ENCODE assay signal across 11 cellular contexts in genomic region chr10:100043796-100044195, GRCh38. TPM values are rescaled to one million over a fixed set of nuclear protein-coding genes. Genes with fewer than 3 reads are reported as not detected.
DNase-seq lines count a peak whose midpoint lies in the region; ATAC-seq, FAIRE-seq and TF ChIP-seq lines count a peak whose summit lies in the region.
"Had no signal": no experiment of that assay in that cellular context is flagged by ENCODE, and none has a peak within 500 bp of the region (broad histone marks: within the 10 kb centered on the region; RNA-seq: fewer than 3 reads in every experiment).

No MANE protein-coding gene starts in this region.

- H2AFZ ChIP-seq in GM12878 (ENCODE audit: control insufficient read depth, low read depth, low read length) (peak overlapping the region; percentile 13), hepatocyte (peak overlapping the region; percentile 29)

- RAD21 ChIA-PET in GM12878 (lab: Charles Lee; ENCODE audit: unreplicated experiment) = interaction anchor here (0.5 to 4.5 kb wide), 7 partner anchors 36 to 486 kb away, joined by 3 to 152 read pairs (median 3); partner anchors contain the start of gene DNMBP

- intact Hi-C loops in GM12878 (cut with micrococcal nuclease; ENCODE audit: unreplicated experiment) (no loop called here), stomach (cut with DNase I; ENCODE audit: low total_unique reads) (no loop called here)

- H3K79me2 ChIP-seq in GM12878 (ENCODE audit: control insufficient read depth, insufficient read depth, low read length) (no peaks in the 10 kb centered on the region; the same call in 1 of the 2 replicates), hepatocyte (no peaks in the 10 kb centered on the region)

- H3K27me3 ChIP-seq in GM12878 (replicated peaks in 1 of 2; ENCODE audit: control insufficient read depth in 2 of 2, insufficient read depth in 2 of 2, low read length in 1 of 2) = no peaks in the 10 kb centered on the region
- no peaks in the 10 kb centered on the region for H3K27me3 ChIP-seq in hepatocyte
- H3K27me3 ChIP-seq in stomach = no peaks in the 10 kb centered on the region

- no peaks in the 10 kb centered on the region for H3K9me2 ChIP-seq in hepatocyte (replicated peaks; ENCODE audit: insufficient read depth)

- H3K9me3 ChIP-seq in GM12878 (replicated peaks; ENCODE audit: control insufficient read depth, insufficient read depth, low read length) (no peaks in the 10 kb centered on the region), hepatocyte (ENCODE audit: low read depth) (no peaks in the 10 kb centered on the region), stomach (no peaks in the 10 kb centered on the region)

- POLR2A ChIA-PET in GM12878 (lab: Charles Lee) = interaction anchor here (0.8 kb wide), 1 partner anchor 29 kb away, joined by 3 read pairs; no protein-coding TSS in a partner anchor

- TF ChIP-seq CTCF in GM12878 (IDR thresholded peaks at IDR 0.05 in 2 of 3, conservative IDR thresholded peaks at IDR 0.05 in 1 of 3; ENCODE audit: control insufficient read depth in 2 of 3, extremely low read depth in 1 of 3, insufficient read depth in 1 of 3, low read depth in 3 of 3, low read length in 3 of 3) = no peak
- TF ChIP-seq CTCF in hepatocyte (IDR thresholded peaks at IDR 0.05; ENCODE audit: poor library complexity) = no peak
- TF ChIP-seq CTCF in stomach (IDR thresholded peaks at IDR 0.05) = no peak
- no peak for TF ChIP-seq CTCF in GM13977 (IDR thresholded peaks at IDR 0.05; ENCODE audit: extremely low read depth, insufficient read depth, missing control alignments)

- SMC1A ChIA-PET in GM12878 (lab: Charles Lee; ENCODE audit: uncharacterized antibody, unreplicated experiment) = interaction anchor here (1.0 to 10.7 kb wide), 7 partner anchors 9 to 196 kb away, joined by 3 to 173 read pairs (median 52); no protein-coding TSS in a partner anchor

- WGBS in GM12878 (ENCODE audit: insufficient coverage, insufficient replicate concordance, low lambda C conversion rate, missing lambda C conversion rate) = 46% methylated on average over 3 of the region's 3 CpGs
- 51% methylated on average over 3 of the region's 3 CpGs for WGBS in hepatocyte (ENCODE audit: low lambda C conversion rate, missing lambda C conversion rate)
- WGBS in stomach, 5 donors = 42 to 65% (median 46%) methylated on average over 3 of the region's 3 CpGs

- TF ChIP-seq POLR2A in GM12878 (IDR thresholded peaks at IDR 0.05; ENCODE audit: low read depth, low read length) (no peak), stomach (IDR thresholded peaks at IDR 0.05) (no peak)

- 0 out of 3 replicates have a peak, but pooled peaks have one; percentile 11 for ATAC-seq in GM12878

- TF ChIP-seq EP300 in GM12878 (IDR thresholded peaks at IDR 0.05; ENCODE audit: borderline replicate concordance in 1 of 2, control insufficient read depth in 1 of 2, low read depth in 2 of 2, low read length in 2 of 2) (no peak), stomach (IDR thresholded peaks at IDR 0.05) (no peak)

- H3K4me2 ChIP-seq in GM12878 (ENCODE audit: control insufficient read depth, insufficient read depth) = no peak overlapping the region
- H3K4me2 ChIP-seq in hepatocyte = no peak overlapping the region

- TF ChIP-seq RAD21 in GM12878 (IDR thresholded peaks at IDR 0.05; ENCODE audit: insufficient read depth, low read depth, low read length) = no peak

- H3K4me3 ChIP-seq in GM12878 (no peak overlapping the region), hepatocyte (no peak overlapping the region), stomach (no peak overlapping the region)

- in situ Hi-C loops in GM12878 (cut with MboI) (no loop called here), GM13977 (cut with MboI; ENCODE audit: low pct_unique_long_range_greater_than_20kb, low sequenced_read_pairs, unreplicated experiment) (loop anchor here (10.0 kb wide), 1 partner anchor 199 kb away; no protein-coding TSS in a partner anchor)

- H3K36me3 ChIP-seq in GM12878 (ENCODE audit: control insufficient read depth in 2 of 2, insufficient read depth in 2 of 2, low read length in 1 of 2) = no peaks in the 10 kb centered on the region
- H3K36me3 ChIP-seq in hepatocyte (replicated peaks; ENCODE audit: insufficient read depth, low read depth) = no peaks in the 10 kb centered on the region
- H3K36me3 ChIP-seq in stomach = no peaks in the 10 kb centered on the region

- CTCF ChIA-PET in GM12878 (lab: Yijun Ruan, JAX) = interaction anchor here (1.5 to 13.4 kb wide), 4 partner anchors 62 to 193 kb away, joined by 4 to 340 read pairs (median 70); no protein-coding TSS in a partner anchor

- H3K4me1 ChIP-seq in GM12878 (ENCODE audit: control insufficient read depth, insufficient read depth, low read length) = peaks cover 31% of the 10 kb centered on the region
- H3K4me1 ChIP-seq in hepatocyte (ENCODE audit: insufficient read depth) = peaks cover 28% of the 10 kb centered on the region
- H3K4me1 ChIP-seq in stomach = peaks cover 0 to 29% (median 7%) of the 10 kb centered on the region in 4 donors

- no peak for FAIRE-seq in GM12878 (lab: Jason Lieb, UNC)
- FAIRE-seq: islet of Langerhans had no signal

- H4K20me1 ChIP-seq in GM12878 (ENCODE audit: control insufficient read depth, insufficient read depth) (no peaks in the 10 kb centered on the region), hepatocyte (ENCODE audit: insufficient read depth, poor library complexity, severe bottlenecking) (no peaks in the 10 kb centered on the region)

- no TSS peak for BruUV-seq in GM12878 (replicated peaks; lab: Mats Ljungman, UMichigan)

- DNase-seq in HCEC 1CT = peak; percentile 62
- no peak for DNase-seq in GM12878 (ENCODE audit: low read depth, low spot score)
- DNase-seq in hepatocyte (ENCODE audit: low spot score) = peak; percentile 10
- no peak for DNase-seq in stomach
- DNase-seq in NCI-H446 (lab: John Stamatoyannopoulos, UW) = no peak
- no peak for DNase-seq in NCI-H2081 (lab: John Stamatoyannopoulos, UW)
- DNase-seq in GM13977 (ENCODE audit: low spot score) = no peak
- DNase-seq in NCI-H524 (lab: John Stamatoyannopoulos, UW) = no peak
- DNase-seq: NCI-H1436 had no signal

- H3K9ac ChIP-seq in GM12878 (ENCODE audit: control insufficient read depth, insufficient read depth, low read length) = no peak overlapping the region

- H3K27ac ChIP-seq in GM12878 (ENCODE audit: control insufficient read depth, insufficient read depth) = no peak overlapping the region; the same call in 1 of the 2 replicates
- H3K27ac ChIP-seq in hepatocyte = peak overlapping the region; percentile 55
- peak overlapping the region in 3 of 5 donors; percentile 50 to 75 (median 68) for H3K27ac ChIP-seq in stomach

TF ChIP-seq in GM12878, 131 proteins besides CTCF, POLR2A, EP300 and RAD21 (continues in another document):
- TF ChIP-seq PML (IDR thresholded peaks at IDR 0.05; ENCODE audit: low read length) = no peak
- no peak for TF ChIP-seq YBX1 (IDR thresholded peaks at IDR 0.05)
- no peak for TF ChIP-seq BCL11A (IDR thresholded peaks at IDR 0.05; ENCODE audit: low read depth, low read length)
- no peak for TF ChIP-seq HDGF (IDR thresholded peaks at IDR 0.05)
- TF ChIP-seq NR2C2 (IDR thresholded peaks at IDR 0.05; ENCODE audit: borderline replicate concordance, control insufficient read depth, insufficient read length, low read depth) = no peak
- TF ChIP-seq, protein P1, sequence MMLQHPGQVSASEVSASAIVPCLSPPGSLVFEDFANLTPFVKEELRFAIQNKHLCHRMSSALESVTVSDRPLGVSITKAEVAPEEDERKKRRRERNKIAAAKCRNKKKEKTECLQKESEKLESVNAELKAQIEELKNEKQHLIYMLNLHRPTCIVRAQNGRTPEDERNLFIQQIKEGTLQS (IDR thresholded peaks at IDR 0.05; ENCODE audit: borderline replicate concordance, extremely low read depth, low read depth, low read length) = no peak

RNA-seq across cellular contexts. Expression of gene DNMBP, which starts 34.0 kb away (rescaled TPM):
- total RNA-seq in GM12878 (2013; cell fraction: nucleolus; rRNA removed) = 97.9 and 99.8 TPM in 2 replicates
- 22.2 and 23.2 TPM in 2 replicates for total RNA-seq in GM12878 (2014; rRNA removed)
- 25.9 and 26.8 TPM in 2 replicates for total RNA-seq in GM12878 (2014; rRNA removed; fragmentation: Illumina TruSeq; extraction: Trizol)
- 39.4 and 40.5 TPM in 2 replicates for total RNA-seq in GM12878 (2021)
- polyA plus RNA-seq in GM12878 (2011; ENCODE audit: low read depth) = 21.3 TPM
- polyA plus RNA-seq in GM12878 (2011; rRNA removed) = 10.5 and 13.0 TPM in 2 replicates
- 12.4 and 17.4 TPM in 2 replicates for polyA plus RNA-seq in GM12878 (2011; cell fraction: cytosol; rRNA removed)
- 19.4 and 26.2 TPM in 2 replicates for polyA plus RNA-seq in GM12878 (2011; cell fraction: nucleus; rRNA removed)
- 26.1 and 36.2 TPM in 2 replicates for polyA plus RNA-seq in GM12878 (2012)
- 45.0 and 45.2 TPM in 2 replicates for polyA plus RNA-seq in GM12878 (2014; fragmentation: Illumina TruSeq; extraction: Trizol)
- polyA plus RNA-seq in GM12878 (2014; fragmentation: Nextera tagmentation; extraction: Ambion mirVana) = 1 to 10 TPM; 7.1 to 9.8 TPM
- polyA plus RNA-seq in GM12878 (2014; rRNA removed) = 23.3 and 24.7 TPM in 2 replicates
- polyA plus RNA-seq in GM12878 (2016; fragmentation: Nextera tagmentation; extraction: Ambion mirVana) = 10 to 100 TPM; 20.5 to 20.8 TPM
- polyA minus RNA-seq in GM12878 (2011; rRNA and poly(A)+ RNA removed) = 15.4 and 17.2 TPM in 2 replicates
- polyA minus RNA-seq in GM12878 (2011; cell fraction: cytosol; rRNA and poly(A)+ RNA removed) = 7.2 and 10.7 TPM in 2 replicates
- 12.7 and 22.6 TPM in 2 replicates for polyA minus RNA-seq in GM12878 (2011; cell fraction: nucleus; rRNA and poly(A)+ RNA removed)
- total RNA-seq in hepatocyte = 16.5 and 18.2 TPM in 2 replicates
- 11.6 and 13.9 TPM in 2 replicates for polyA plus RNA-seq in hepatocyte
- 10 to 100 TPM; 13.0 to 44.6 (median 39.7) TPM for total RNA-seq in stomach
- polyA plus RNA-seq in stomach = 10 to 100 TPM in 2 of 3 donors, 1 to 10 TPM in 1; 8.5 to 38.2 (median 11.1) TPM

RNA-seq across cellular contexts. Expression of gene CPN1, which starts 37.9 kb away (rescaled TPM):
- total RNA-seq in GM12878 (2013; cell fraction: nucleolus; rRNA removed) = not detected in 2 replicates
- total RNA-seq in GM12878 (2014; rRNA removed) (not detected in 2 replicates), GM12878 (2014; rRNA removed; fragmentation: Illumina TruSeq; extraction: Trizol) (not detected in 2 replicates), GM12878 (2021) (0.10 and 0.11 TPM in 2 replicates), hepatocyte (2.8 and 3.8 TPM in 2 replicates), stomach (not detected)
- polyA plus RNA-seq in GM12878 (2011; ENCODE audit: low read depth) = not detected
- polyA plus RNA-seq in GM12878 (2011; rRNA removed) (0.14 TPM in 1 of 2 replicates, not detected in the other), GM12878 (2014; fragmentation: Illumina TruSeq; extraction: Trizol) (not detected in 2 replicates), GM12878 (2014; fragmentation: Nextera tagmentation; extraction: Ambion mirVana) (under 1 TPM in 1 of 2 experiments, not detected in 1; 0.03 TPM), GM12878 (2014; rRNA removed) (0.14 TPM in 1 of 2 replicates, not detected in the other), GM12878 (2016; fragmentation: Nextera tagmentation; extraction: Ambion mirVana) (not detected), hepatocyte (1.9 and 4.6 TPM in 2 replicates), stomach (not detected)
- polyA plus RNA-seq in GM12878 (2011; cell fraction: cytosol; rRNA removed) = not detected in 2 replicates
- polyA plus RNA-seq in GM12878 (2011; cell fraction: nucleus; rRNA removed) = not detected in 2 replicates
- not detected in 2 replicates for polyA plus RNA-seq in GM12878 (2012)
- not detected in 2 replicates for polyA minus RNA-seq in GM12878 (2011; rRNA and poly(A)+ RNA removed)
- not detected in 2 replicates for polyA minus RNA-seq in GM12878 (2011; cell fraction: cytosol; rRNA and poly(A)+ RNA removed)
- polyA minus RNA-seq in GM12878 (2011; cell fraction: nucleus; rRNA and poly(A)+ RNA removed) = not detected in 2 replicates
- total RNA-seq: activated naive CD4-positive, alpha-beta T cell treated with anti-CD3 and anti-CD28 coated beads, Interleukin-2, amount 50 U/mL, for 72 hours had no signal

Comparison
In these comparisons a context has a peak if more than half of its experiments do, and no peak if none do; other contexts are left out.
1. DNase-seq: peak in HCEC 1CT (single experiment) and hepatocyte (single experiment); none in GM12878 (single experiment), stomach (single experiment), NCI-H446 (0 of 2), NCI-H2081 (0 of 2), GM13977 (single experiment) and NCI-H524 (0 of 2).